ENCODE assay signal across 11 cellular contexts in genomic region chr13:53382008-53382407, GRCh38.
"Had no signal": no experiment of that assay in that cellular context is flagged by ENCODE, and none has a peak within 500 bp of the region (broad histone marks: within the 10 kb centered on the region; RNA-seq: fewer than 3 reads in every experiment).

No MANE protein-coding gene starts in this region.

- ATAC-seq: activated CD4-positive, alpha-beta T cell treated with anti-CD3 and anti-CD28 coated beads for 36 hours; activated T-cell treated with anti-CD3 and anti-CD28 coated beads, Interleukin-2, amount 50 U/mL, for 4 hours; esophagus mucosa; right cardiac atrium had no signal

- H3K9me3 ChIP-seq: prostate gland had no signal

- H3K27ac ChIP-seq: prostate gland, skin epidermis had no signal

- H3K4me3 ChIP-seq: prostate gland, skin epidermis had no signal

- H3K36me3 ChIP-seq: prostate gland had no signal

- DNase-seq: activated CD4-positive, alpha-beta memory T cell treated with anti-CD3 and anti-CD28 coated beads, Interleukin-2, amount 10 ng/mL, durations not matched to agents 7 days and 5 days; activated CD4-positive, alpha-beta T cell treated with anti-CD3 and anti-CD28 coated beads for 36 hours; activated effector memory CD4-positive, alpha-beta T cell treated with anti-CD3 and anti-CD28 coated beads, Interleukin-2, amount 50 U/mL, for 16 hours; activated T-cell treated with anti-CD3 and anti-CD28 coated beads, Interleukin-2, amount 50 U/mL, for 4 hours; amniotic stem cell; kidney glomerular epithelial cell; right cardiac atrium had no signal

- H3K4me1 ChIP-seq: prostate gland had no signal

- FAIRE-seq: colon had no signal
